26 cellular contexts compared by ENCODE assay signal in genomic region chr3:158849747-158850146, GRCh38. TPM values are rescaled to one million over a fixed set of nuclear protein-coding genes. Genes with fewer than 3 reads are reported as not detected.
A peak's percentile ranks its signal among the peaks of the same experiment; 100 is the strongest.
DNase-seq lines count a peak whose midpoint lies in the region; ATAC-seq, FAIRE-seq and TF ChIP-seq lines count a peak whose summit lies in the region.
"Had no signal": no experiment of that assay in that cellular context is flagged by ENCODE, and none has a peak within 500 bp of the region (broad histone marks: within the 10 kb centered on the region; RNA-seq: fewer than 3 reads in every experiment).

No MANE protein-coding gene starts in this region.

- H3K4me2 ChIP-seq in A549 (no peak overlapping the region), IMR-90 (ENCODE audit: low read depth, low read length) (no peak overlapping the region)
- H3K4me2 ChIP-seq: BLaER1 had no signal

- H2BK15ac ChIP-seq in IMR-90 (ENCODE audit: low read depth, low read length), result no peak overlapping the region

- H2AFZ ChIP-seq in IMR-90 (replicated peaks; ENCODE audit: low read length, poor library complexity), result no peak overlapping the region

- TF ChIP-seq CTCF in A549 (IDR thresholded peaks at IDR 0.05) (no peak), IMR-90 (conservative IDR thresholded peaks at IDR 0.05; ENCODE audit: low read depth, low read length) (no peak), progenitor cell of endocrine pancreas (IDR thresholded peaks at IDR 0.05; ENCODE audit: unreplicated experiment) (no peak), BE2C (IDR thresholded peaks at IDR 0.05; ENCODE audit: low read depth, low read length) (no peak)

- no peak overlapping the region for H3K14ac ChIP-seq in IMR-90 (replicated peaks; ENCODE audit: low read depth, low read length)

- no peaks in the 10 kb centered on the region for H3K4me1 Mint-ChIP-seq in progenitor cell of endocrine pancreas (ENCODE audit: low read depth)
- H3K4me1 Mint-ChIP-seq: CD14-positive monocyte had no signal

- peaks cover 8% of the 10 kb centered on the region for H3K27me3 ChIP-seq in IMR-90 (ENCODE audit: control insufficient read depth, insufficient read depth, low read length)
- H3K27me3 ChIP-seq in BE2C, result peaks cover 3% of the 10 kb centered on the region; the same call in 1 of the 2 replicates
- H3K27me3 ChIP-seq: BLaER1 had no signal

- no peak overlapping the region for H3K56ac ChIP-seq in IMR-90 (ENCODE audit: extremely low read depth, insufficient read depth, low read length)

- H3K4ac ChIP-seq in IMR-90 (ENCODE audit: low read depth, low read length), result no peak overlapping the region

- intact Hi-C loops in IMR-90 (cut with micrococcal nuclease), result no loop called here

- 26% methylated on average over 3 of the region's 3 CpGs for WGBS in A549 (ENCODE audit: missing lambda C conversion rate)
- no CpG with 5 or more reads among the region's 3 CpGs for WGBS in IMR-90 (ENCODE audit: extremely low coverage in 2 of 2, insufficient read length in 1 of 2), 2 experiments

- in situ Hi-C loops in IMR-90 (cut with MboI; ENCODE audit: low sequenced_read_pairs), result loop anchor here (5.0 kb wide), 1 partner anchor 408 kb away; no protein-coding TSS in a partner anchor

- no peaks in the 10 kb centered on the region for H3K36me3 ChIP-seq in IMR-90 (ENCODE audit: control insufficient read depth, insufficient read depth, low read length)
- no peaks in the 10 kb centered on the region for H3K36me3 ChIP-seq in BE2C
- H3K36me3 ChIP-seq: BLaER1 had no signal

- no peak overlapping the region for H4K8ac ChIP-seq in IMR-90 (ENCODE audit: low read depth in 2 of 2, low read length in 2 of 2)

- TF ChIP-seq EP300 in A549 (IDR thresholded peaks at IDR 0.05), result no peak

- H3K18ac ChIP-seq in IMR-90 (ENCODE audit: low read depth, low read length), result no peak overlapping the region

- H3K27ac ChIP-seq in A549, result no peak overlapping the region
- H3K27ac ChIP-seq in IMR-90 (ENCODE audit: insufficient read depth, low read length), result no peak overlapping the region
- H3K27ac ChIP-seq: BLaER1 had no signal

- no peak overlapping the region for H4K91ac ChIP-seq in IMR-90 (ENCODE audit: insufficient read depth, low read depth, low read length)

- H3K36me3 Mint-ChIP-seq in progenitor cell of endocrine pancreas (ENCODE audit: insufficient read depth), result no peaks in the 10 kb centered on the region
- H3K36me3 Mint-ChIP-seq: CD14-positive monocyte; CD4-positive, CD25-positive, alpha-beta regulatory T cell; CD8-positive, alpha-beta memory T cell had no signal

- H2AK5ac ChIP-seq in IMR-90 (ENCODE audit: low read depth, low read length), result no peak overlapping the region

- TF ChIP-seq RAD21 in A549 (conservative IDR thresholded peaks at IDR 0.05 in 1 of 2, IDR thresholded peaks at IDR 0.05 in 1 of 2), result no peak
- no peak for TF ChIP-seq RAD21 in IMR-90 (IDR thresholded peaks at IDR 0.05; ENCODE audit: low read length)

- H4K20me1 ChIP-seq in IMR-90 (ENCODE audit: insufficient read depth, low read length), result no peaks in the 10 kb centered on the region
- H4K20me1 ChIP-seq: BLaER1 had no signal

- TF ChIP-seq POLR2A in A549 (IDR thresholded peaks at IDR 0.05; ENCODE audit: low read length), result no peak
- TF ChIP-seq POLR2A in IMR-90 (IDR thresholded peaks at IDR 0.05; ENCODE audit: low read depth, low read length), result no peak

- H3K4me3 Mint-ChIP-seq in progenitor cell of endocrine pancreas (ENCODE audit: low read depth), result no peak overlapping the region
- H3K4me3 Mint-ChIP-seq: B cell; CD14-positive monocyte; CD4-positive, alpha-beta memory T cell; CD4-positive, CD25-positive, alpha-beta regulatory T cell; CD8-positive, alpha-beta memory T cell had no signal

- no peak overlapping the region for H3K9ac ChIP-seq in IMR-90 (ENCODE audit: low read depth, low read length)
- H3K9ac ChIP-seq: BLaER1 had no signal

- no peak overlapping the region for H2BK5ac ChIP-seq in IMR-90 (ENCODE audit: low read depth, low read length, poor library complexity, severe bottlenecking)

- H2AK9ac ChIP-seq in IMR-90 (replicated peaks; ENCODE audit: low read depth, low read length, poor library complexity), result no peak overlapping the region

- no peak overlapping the region for H3K4me3 ChIP-seq in A549
- H3K4me3 ChIP-seq in IMR-90 (ENCODE audit: insufficient read depth, low read depth, low read length), result no peak overlapping the region
- no peak overlapping the region for H3K4me3 ChIP-seq in BE2C (ENCODE audit: low read depth, low read length)
- H3K4me3 ChIP-seq: BLaER1, GM12878 had no signal

- POLR2A ChIA-PET in A549 (lab: Yijun Ruan, JAX) (no interaction called here), IMR-90 (lab: Charles Lee; ENCODE audit: unreplicated experiment) (no interaction called here)

- H3K9me3 Mint-ChIP-seq in progenitor cell of endocrine pancreas (ENCODE audit: low read depth), result peaks cover 2% of the 10 kb centered on the region
- H3K9me3 Mint-ChIP-seq: CD4-positive, alpha-beta memory T cell; CD4-positive, CD25-positive, alpha-beta regulatory T cell had no signal

- dilution Hi-C loops in IMR-90 (cut with HindIII; ENCODE audit: low sequenced_read_pairs, unreplicated experiment), result no loop called here

- H2BK120ac ChIP-seq in IMR-90 (ENCODE audit: low read depth, low read length), result no peak overlapping the region

- no peaks in the 10 kb centered on the region for H3K9me1 ChIP-seq in IMR-90 (ENCODE audit: insufficient read depth, low read length)

- H3K9me3 ChIP-seq in A549, result peaks cover 3% of the 10 kb centered on the region; the same call in 1 of the 3 replicates
- H3K9me3 ChIP-seq in IMR-90 (ENCODE audit: control insufficient read depth, insufficient read depth, low read length), result no peaks in the 10 kb centered on the region
- H3K9me3 ChIP-seq in BE2C, result no peaks in the 10 kb centered on the region
- H3K9me3 ChIP-seq: BLaER1 had no signal

- CTCF ChIA-PET in A549 (lab: Yijun Ruan, JAX), result interaction anchor here (0.7 to 2.9 kb wide), 2 partner anchors 347 to 410 kb away, joined by 4 to 10 read pairs; no protein-coding TSS in a partner anchor
- CTCF ChIA-PET in IMR-90 (lab: Yijun Ruan, JAX), result no interaction called here

- H3K79me1 ChIP-seq in IMR-90 (ENCODE audit: low read depth in 1 of 2, low read length in 2 of 2), result no peaks in the 10 kb centered on the region

- no peak overlapping the region for H2BK20ac ChIP-seq in IMR-90 (ENCODE audit: low read depth, low read length)

- no peak for DNase-seq in A549 (ENCODE audit: low read depth in 1 of 2, low spot score in 1 of 2)
- DNase-seq in IMR-90, result no peak
- no peak for DNase-seq in progenitor cell of endocrine pancreas (ENCODE audit: low spot score, unreplicated experiment)
- DNase-seq in BE2C, result no peak
- DNase-seq: 8988T; AML-193; C1 segment of cervical spinal cord; CD4-positive, alpha-beta memory T cell; CD4-positive, CD25-positive, alpha-beta regulatory T cell; CD8-positive, alpha-beta memory T cell; COR-L47; DMS 273 treated with DMSO at 0.1 percent for 48 hours; DMS153; DMS53; DMS79; DND-41; EL; GDM1 had no signal

- H3K4me1 ChIP-seq in A549 (no peaks in the 10 kb centered on the region), IMR-90 (ENCODE audit: control insufficient read depth, insufficient read depth, low read length) (no peaks in the 10 kb centered on the region), BE2C (no peaks in the 10 kb centered on the region)

- no TSS peak for BruUV-seq in IMR-90 (replicated peaks; lab: Mats Ljungman, UMichigan)

- ATAC-seq in A549 (no peak), IMR-90 (ENCODE audit: low read depth) (no peak), GM21423 (IDR thresholded peaks at IDR 0.05; ENCODE audit: unreplicated experiment) (no peak)
- ATAC-seq: GM12878 had no signal

- H3K23ac ChIP-seq in IMR-90 (ENCODE audit: low read depth, low read length), result no peak overlapping the region

- H3K27ac Mint-ChIP-seq in progenitor cell of endocrine pancreas, result peak overlapping the region; percentile 33
- H3K27ac Mint-ChIP-seq: B cell; CD4-positive, alpha-beta memory T cell; CD8-positive, alpha-beta memory T cell had no signal

- H3K27me3 Mint-ChIP-seq in progenitor cell of endocrine pancreas, result peaks cover 14% of the 10 kb centered on the region
- H3K27me3 Mint-ChIP-seq: CD4-positive, alpha-beta memory T cell; CD4-positive, CD25-positive, alpha-beta regulatory T cell had no signal

- no peak overlapping the region for H4K5ac ChIP-seq in IMR-90 (ENCODE audit: low read depth, low read length)

- FAIRE-seq in A549 (lab: Jason Lieb, UNC), result no peak
- FAIRE-seq: A204.1, GM12878, GM12892, GM18507 had no signal

TF ChIP-seq in IMR-90, 13 proteins besides CTCF, POLR2A, EP300 and RAD21:
- TF ChIP-seq CEBPB (IDR thresholded peaks at IDR 0.05; ENCODE audit: low read depth, low read length), result no peak
- TF ChIP-seq MAFK (IDR thresholded peaks at IDR 0.05; ENCODE audit: low read depth, low read length), result peak; percentile 91

RNA-seq across cellular contexts. Expression of gene MFSD1, which starts 47.9 kb away (rescaled TPM):
- 41.9 and 53.2 TPM in 2 replicates for polyA plus RNA-seq in A549 (2011; rRNA removed)
- 17.0 and 20.8 TPM in 2 replicates for polyA plus RNA-seq in A549 (2012; cell fraction: cytosol; rRNA removed)
- polyA plus RNA-seq in A549 (2012; cell fraction: nucleus; rRNA removed), result 12.3 and 18.8 TPM in 2 replicates
- 39.5 to 41.5 TPM (median 39.7 TPM) in 3 replicates for polyA plus RNA-seq in A549 (2017; fragmentation: RNase III; extraction: RNeasy Plus Mini Kit Qiagen cat#74134 plus additional on column Dnase treatment)
- polyA minus RNA-seq in A549 (2011; rRNA and poly(A)+ RNA removed), result 20.3 and 25.4 TPM in 2 replicates
- total RNA-seq in IMR-90 (2012; rRNA removed), result 64.2 and 103 TPM in 2 replicates
- 39.7 and 50.4 TPM in 2 replicates for polyA plus RNA-seq in IMR-90 (2012; rRNA removed)
- polyA plus RNA-seq in IMR-90 (2012; cell fraction: cytosol; rRNA removed), result 24.2 and 24.8 TPM in 2 replicates
- polyA plus RNA-seq in IMR-90 (2012; cell fraction: nucleus; rRNA removed; ENCODE audit: low replicate concordance), result 10.2 and 33.8 TPM in 2 replicates
- 17.6 and 17.8 TPM in 2 replicates for total RNA-seq in progenitor cell of endocrine pancreas
- polyA plus RNA-seq in BE2C (2012; ENCODE audit: insufficient read depth, insufficient read length, low read depth), result 5.7 TPM
